27 cellular contexts compared by ENCODE assay signal in genomic region chr13:113965383-113965874, GRCh38. TPM values are rescaled to one million over a fixed set of nuclear protein-coding genes. Genes with fewer than 3 reads are reported as not detected.
DNase-seq lines count a peak whose midpoint lies in the region; ATAC-seq, FAIRE-seq and TF ChIP-seq lines count a peak whose summit lies in the region.
"Had no signal": no experiment of that assay in that cellular context is flagged by ENCODE, and none has a peak within 500 bp of the region (broad histone marks: within the 10 kb centered on the region; RNA-seq: fewer than 3 reads in every experiment).

No MANE protein-coding gene starts in this region.

- H3K27ac ChIP-seq in HEK293 (ENCODE audit: extremely low read depth, low read depth, low read length) (no peak overlapping the region), IMR-90 (ENCODE audit: insufficient read depth, low read length) (no peak overlapping the region), K562 (ENCODE audit: extremely low read depth, low read depth, low read length) (no peak overlapping the region), upper lobe of left lung (no peak overlapping the region)
- H3K27ac ChIP-seq: BLaER1 had no signal

- H3K9me1 ChIP-seq in IMR-90 (ENCODE audit: insufficient read depth, low read length): peaks cover 4% of the 10 kb centered on the region; the same call in 1 of the 2 replicates
- H3K9me1 ChIP-seq in K562 (ENCODE audit: control insufficient read depth, insufficient read depth, low read length): no peaks in the 10 kb centered on the region

- TF ChIP-seq EP300 in K562 (IDR thresholded peaks at IDR 0.05; ENCODE audit: low read length): no peak
- no peak for TF ChIP-seq EP300 in upper lobe of left lung (IDR thresholded peaks at IDR 0.05)

- no peak overlapping the region for H3K23ac ChIP-seq in IMR-90 (ENCODE audit: low read depth, low read length)

- TF ChIP-seq RAD21 in IMR-90 (IDR thresholded peaks at IDR 0.05; ENCODE audit: low read length): no peak
- TF ChIP-seq RAD21 in K562 (CRISPR knock-in tag; conservative IDR thresholded peaks at IDR 0.05 in 1 of 2, IDR thresholded peaks at IDR 0.05 in 1 of 2): no peak

- no peak overlapping the region for H3K14ac ChIP-seq in IMR-90 (replicated peaks; ENCODE audit: low read depth, low read length)

- H2BK5ac ChIP-seq in IMR-90 (ENCODE audit: low read depth, low read length, poor library complexity, severe bottlenecking): peak overlapping the region; percentile 21

- H3K9me3 ChIP-seq in HEK293 (ENCODE audit: control insufficient read depth, insufficient read depth, low read depth, low read length) (no peaks in the 10 kb centered on the region), IMR-90 (ENCODE audit: control insufficient read depth, insufficient read depth, low read length) (peaks cover 2% of the 10 kb centered on the region), K562 (replicated peaks; ENCODE audit: control insufficient read depth, insufficient read depth, low read depth, low read length) (no peaks in the 10 kb centered on the region), upper lobe of left lung (no peaks in the 10 kb centered on the region)
- H3K9me3 ChIP-seq: BE2C had no signal

- no peak overlapping the region for H2AFZ ChIP-seq in IMR-90 (replicated peaks; ENCODE audit: low read length, poor library complexity)
- no peak overlapping the region for H2AFZ ChIP-seq in K562 (ENCODE audit: low read depth, low read length)

- ATAC-seq in IMR-90 (ENCODE audit: low read depth) (no peak), K562 (no peak), HG03135 (IDR thresholded peaks at IDR 0.05; ENCODE audit: unreplicated experiment) (no peak), upper lobe of left lung (ENCODE audit: low FRiP score in 2 of 2) (no peak)
- ATAC-seq: GM12878 had no signal

- WGBS in IMR-90 (ENCODE audit: extremely low coverage in 2 of 2, insufficient read length in 1 of 2), 2 experiments: 98% methylated on average over 2 of the region's 2 CpGs; no CpG with 5 or more reads in 1 of the 2 experiments
- WGBS in K562 (ENCODE audit: insufficient coverage, low coverage, missing lambda C conversion rate): 24% methylated on average over 2 of the region's 2 CpGs
- WGBS in upper lobe of left lung, 2 donors: 92% methylated on average over 2 of the region's 2 CpGs

- H3K79me2 ChIP-seq in K562 (ENCODE audit: control insufficient read depth, insufficient read depth, low read length): no peaks in the 10 kb centered on the region

- H4K5ac ChIP-seq in IMR-90 (ENCODE audit: low read depth, low read length): no peak overlapping the region

- H2AK5ac ChIP-seq in IMR-90 (ENCODE audit: low read depth, low read length): no peak overlapping the region

- dilution Hi-C loops in IMR-90 (cut with HindIII; ENCODE audit: low sequenced_read_pairs, unreplicated experiment): no loop called here

- no peak for TF ChIP-seq POLR2A in IMR-90 (IDR thresholded peaks at IDR 0.05; ENCODE audit: low read depth, low read length)
- no peak for TF ChIP-seq POLR2A in K562 (conservative IDR thresholded peaks at IDR 0.05)
- TF ChIP-seq POLR2A in upper lobe of left lung (IDR thresholded peaks at IDR 0.05): no peak

- no peaks in the 10 kb centered on the region for H3K4me1 ChIP-seq in HEK293 (ENCODE audit: control insufficient read depth, insufficient read depth, low read length)
- H3K4me1 ChIP-seq in IMR-90 (ENCODE audit: control insufficient read depth, insufficient read depth, low read length): no peaks in the 10 kb centered on the region
- peaks cover 0 to 8% of the 10 kb centered on the region in 2 experiments; a peak in 1 of 5 replicates for H3K4me1 ChIP-seq in K562 (replicated peaks in 1 of 2; ENCODE audit: control insufficient read depth in 2 of 2, insufficient read depth in 2 of 2, low read length in 2 of 2)
- peaks cover 0 to 5% (median 1%) of the 10 kb centered on the region in 4 donors for H3K4me1 ChIP-seq in upper lobe of left lung
- H3K4me1 ChIP-seq: BE2C, BLaER1 had no signal

- intact Hi-C loops in IMR-90 (cut with micrococcal nuclease): no loop called here
- intact Hi-C loops in K562 (cut with micrococcal nuclease): no loop called here

- in situ Hi-C loops in IMR-90 (cut with MboI; ENCODE audit: low sequenced_read_pairs) (no loop called here), K562 (cut with MboI) (no loop called here)

- no peak overlapping the region for H2BK20ac ChIP-seq in IMR-90 (ENCODE audit: low read depth, low read length)

- no peak overlapping the region for H2BK15ac ChIP-seq in IMR-90 (ENCODE audit: low read depth, low read length)

- BruUV-seq in IMR-90 (replicated peaks; lab: Mats Ljungman, UMichigan) (TSS peak; percentile 38), K562 (replicated peaks; lab: Mats Ljungman, UMichigan) (no TSS peak)

- no peak overlapping the region for H4K8ac ChIP-seq in IMR-90 (ENCODE audit: low read depth in 2 of 2, low read length in 2 of 2)

- no peak overlapping the region for H3K18ac ChIP-seq in IMR-90 (ENCODE audit: low read depth, low read length)

- H3K27me3 ChIP-seq in IMR-90 (ENCODE audit: control insufficient read depth, insufficient read depth, low read length): no peaks in the 10 kb centered on the region
- H3K27me3 ChIP-seq in K562 (ENCODE audit: control insufficient read depth in 2 of 2, insufficient read depth in 2 of 2, low read length in 2 of 2): peaks cover 2 to 16% of the 10 kb centered on the region in 2 experiments; a peak in 4 of 5 replicates
- H3K27me3 ChIP-seq in upper lobe of left lung: no peaks in the 10 kb centered on the region
- H3K27me3 ChIP-seq: BE2C, BLaER1 had no signal

- no peak for TF ChIP-seq CTCF in HEK293 (tag by site-specific recombination; IDR thresholded peaks at IDR 0.05)
- no peak for TF ChIP-seq CTCF in IMR-90 (conservative IDR thresholded peaks at IDR 0.05; ENCODE audit: low read depth, low read length)
- TF ChIP-seq CTCF in K562 (IDR thresholded peaks at IDR 0.05 in 2 of 3, conservative IDR thresholded peaks at IDR 0.05 in 1 of 3; ENCODE audit: insufficient read depth in 2 of 3, low read depth in 1 of 3, low read length in 3 of 3): no peak
- no peak for TF ChIP-seq CTCF in upper lobe of left lung (IDR thresholded peaks at IDR 0.05)

- POLR2A ChIA-PET in HEK293 (lab: Yijun Ruan, JAX) (no interaction called here), IMR-90 (lab: Charles Lee; ENCODE audit: unreplicated experiment) (no interaction called here), K562 (lab: Yijun Ruan, JAX) (interaction anchor here (0.7 kb wide), 1 partner anchor 255 kb away, joined by 3 read pairs; no protein-coding TSS in a partner anchor)

- DNase-seq in IMR-90 (no peak), K562 (ENCODE audit: extremely low read depth in 1 of 4, low spot score in 3 of 4) (no peak), upper lobe of left lung (no peak), RCC 7860 (ENCODE audit: low spot score) (no peak)
- DNase-seq: 8988T; ACHN; C1 segment of cervical spinal cord; CD4-positive, alpha-beta memory T cell; CD4-positive, CD25-positive, alpha-beta regulatory T cell; COR-L47; DMS 273 treated with DMSO at 0.1 percent for 48 hours; DMS153; DMS53; DMS79; DND-41; EL; GDM1 had no signal

- CTCF ChIA-PET in HEK293 (lab: Yijun Ruan, JAX): no interaction called here
- CTCF ChIA-PET in IMR-90 (lab: Yijun Ruan, JAX): no interaction called here
- CTCF ChIA-PET in K562 (lab: Yijun Ruan, JAX; ENCODE audit: low intra/inter-chr PET ratio): no interaction called here

- peaks cover 0 to 18% of the 10 kb centered on the region in 2 experiments; a peak in 1 of 4 replicates for H3K79me1 ChIP-seq in IMR-90 (ENCODE audit: low read depth in 1 of 2, low read length in 2 of 2)

- H4K91ac ChIP-seq in IMR-90 (ENCODE audit: insufficient read depth, low read depth, low read length): no peak overlapping the region

- H4K20me1 ChIP-seq in IMR-90 (ENCODE audit: insufficient read depth, low read length): no peaks in the 10 kb centered on the region
- H4K20me1 ChIP-seq in K562 (replicated peaks; ENCODE audit: control insufficient read depth, insufficient read depth, low read length): no peaks in the 10 kb centered on the region
- H4K20me1 ChIP-seq: BLaER1 had no signal

- H3K4me2 ChIP-seq in IMR-90 (ENCODE audit: low read depth, low read length): no peak overlapping the region
- H3K4me2 ChIP-seq in K562 (ENCODE audit: insufficient read depth, low read length): no peak overlapping the region
- H3K4me2 ChIP-seq: BLaER1 had no signal

- no peak for FAIRE-seq in K562 (lab: Jason Lieb, UNC)
- FAIRE-seq in RCC 7860 (lab: Jason Lieb, UNC): no peak
- FAIRE-seq: A204.1, GM12878, GM12892, GM18507 had no signal

- H3K36me3 ChIP-seq in HEK293 (ENCODE audit: control insufficient read depth in 2 of 2, insufficient read depth in 1 of 2, low read length in 2 of 2) (no peaks in the 10 kb centered on the region), IMR-90 (ENCODE audit: control insufficient read depth, insufficient read depth, low read length) (peaks cover 32% of the 10 kb centered on the region), K562 (ENCODE audit: control insufficient read depth, insufficient read depth, low read length) (no peaks in the 10 kb centered on the region), upper lobe of left lung (no peaks in the 10 kb centered on the region)

- no peak overlapping the region for H3K4ac ChIP-seq in IMR-90 (ENCODE audit: low read depth, low read length)

- H2BK120ac ChIP-seq in IMR-90 (ENCODE audit: low read depth, low read length): no peak overlapping the region

- H3K9ac ChIP-seq in IMR-90 (ENCODE audit: low read depth, low read length): no peak overlapping the region
- H3K9ac ChIP-seq in K562 (ENCODE audit: insufficient read depth in 1 of 2, low read depth in 2 of 2, low read length in 2 of 2): no peak overlapping the region
- H3K9ac ChIP-seq: BLaER1 had no signal

- H3K4me3 ChIP-seq in HEK293 (ENCODE audit: low read depth, low read length) (no peak overlapping the region), IMR-90 (ENCODE audit: insufficient read depth, low read depth, low read length) (no peak overlapping the region), K562 (no peak overlapping the region), upper lobe of left lung (no peak overlapping the region)
- H3K4me3 ChIP-seq: BLaER1, GM12878 had no signal

- H2AK9ac ChIP-seq in IMR-90 (replicated peaks; ENCODE audit: low read depth, low read length, poor library complexity): no peak overlapping the region

- no peak overlapping the region for H3K56ac ChIP-seq in IMR-90 (ENCODE audit: extremely low read depth, insufficient read depth, low read length)

RNA-seq across cellular contexts. Expression of gene C13orf46, which starts 8.4 kb away (rescaled TPM):
- total RNA-seq in IMR-90 (2012; rRNA removed) (under 0.01 TPM in 2 replicates), K562 (2014; rRNA removed) (0.05 TPM in 1 of 2 replicates, not detected in the other), K562 (2014; rRNA removed; fragmentation: Illumina TruSeq; extraction: Trizol) (not detected in 2 replicates), K562 (2015; rRNA removed; fragmentation: Illumina TruSeq; extraction: Trizol) (0.04 TPM in 1 of 2 replicates, not detected in the other), K562 (2021) (0.13 and 0.24 TPM in 2 replicates), upper lobe of left lung (10 to 100 TPM in 5 of 6 donors, 1 to 10 TPM in 1; 5.5 to 44.0 (median 14.7) TPM)
- polyA plus RNA-seq in IMR-90 (2012; rRNA removed) (2.1 and 2.5 TPM in 2 replicates), K562 (2011; rRNA removed) (not detected in 2 replicates), K562 (2014; fragmentation: Illumina TruSeq; extraction: Trizol) (0.06 and 0.10 TPM in 2 replicates), K562 (2014; fragmentation: Nextera tagmentation; extraction: Ambion mirVana) (not detected), K562 (2014; rRNA removed) (0.05 TPM in 2 replicates)
- polyA plus RNA-seq in IMR-90 (2012; cell fraction: cytosol; rRNA removed): 1.7 and 1.8 TPM in 2 replicates
- 8.9 and 10.0 TPM in 2 replicates for polyA plus RNA-seq in IMR-90 (2012; cell fraction: nucleus; rRNA removed; ENCODE audit: low replicate concordance)
- 0.26 and 0.49 TPM in 2 replicates for total RNA-seq in K562 (2011; cell fraction: chromatin; rRNA removed; ENCODE audit: low replicate concordance)
- 0.13 and 0.33 TPM in 2 replicates for total RNA-seq in K562 (2011; cell fraction: nucleolus; rRNA removed)
- total RNA-seq in K562 (2011; cell fraction: nucleoplasm; rRNA removed): 0.22 and 0.23 TPM in 2 replicates
- 0.03 and 0.06 TPM in 2 replicates for polyA plus RNA-seq in K562 (2011; cell fraction: cytosol; rRNA removed)
- 0.11 TPM in 2 replicates for polyA plus RNA-seq in K562 (2011; cell fraction: nucleus; rRNA removed)
- polyA plus RNA-seq in K562 (2012): 0.13 and 0.36 TPM in 2 replicates
- not detected in 2 replicates for polyA minus RNA-seq in K562 (2011; rRNA and poly(A)+ RNA removed)
- not detected in 2 replicates for polyA minus RNA-seq in K562 (2011; cell fraction: cytosol; rRNA and poly(A)+ RNA removed)
- 0.11 TPM in 1 of 2 replicates, not detected in the other for polyA minus RNA-seq in K562 (2011; cell fraction: nucleus; rRNA and poly(A)+ RNA removed)
- total RNA-seq: Daoy, G401 had no signal
